Comparison of ENCODE assay signal across 26 cellular contexts in the genomic region with DNA sequence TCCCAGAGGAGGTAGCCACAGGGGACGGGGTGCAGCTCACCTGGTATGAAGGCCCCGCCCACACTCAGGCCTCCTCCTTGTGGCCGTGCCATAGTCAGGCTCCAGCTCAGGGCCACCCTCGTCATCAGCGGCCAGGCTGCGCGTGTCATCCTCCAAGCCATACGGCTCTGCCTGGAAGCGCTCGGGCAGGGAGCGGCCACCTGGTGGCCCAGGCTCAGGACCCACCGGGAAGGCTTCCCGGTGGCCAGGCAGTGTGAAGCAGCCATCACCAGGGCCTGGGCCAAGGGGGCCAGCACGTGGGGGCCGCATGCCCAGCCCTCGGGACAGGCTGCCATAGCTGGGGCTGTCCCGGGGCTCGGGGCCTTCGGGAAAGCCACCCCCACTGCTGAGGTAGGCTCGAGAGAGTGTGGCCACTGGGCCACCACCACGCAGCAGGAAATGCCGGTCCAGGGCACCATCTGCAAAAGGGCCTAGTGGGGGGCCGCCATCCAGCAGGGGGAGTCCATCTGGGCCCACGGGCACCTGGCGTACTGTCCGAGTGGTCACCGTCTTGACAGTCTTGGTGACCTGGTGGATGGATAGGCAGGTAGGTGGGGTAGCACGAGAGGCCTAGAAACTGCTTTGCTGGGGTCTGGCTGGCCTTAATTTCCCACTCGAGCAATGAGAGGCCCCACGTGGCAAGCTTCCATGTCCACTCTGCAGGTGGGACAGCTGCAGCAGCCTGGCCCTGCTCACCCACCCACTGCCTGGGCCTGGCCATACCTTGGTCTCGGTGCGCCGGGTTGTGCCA. TPM values are rescaled to one million over a fixed set of nuclear protein-coding genes. Genes with fewer than 3 reads are reported as not detected.
"Had no signal": no experiment of that assay in that cellular context is flagged by ENCODE, and none has a peak within 500 bp of the region (broad histone marks: within the 10 kb centered on the region; RNA-seq: fewer than 3 reads in every experiment).

No MANE protein-coding gene starts in this region.

- H3K36me3 ChIP-seq: neural progenitor cell had no signal

- H3K4me1 Mint-ChIP-seq: activated naive CD8-positive, alpha-beta T cell treated with anti-CD3 and anti-CD28 coated beads for 36 hours had no signal

- H3K27ac ChIP-seq: adrenal gland, lower lobe of right lung, neural progenitor cell, sigmoid colon, stomach, upper lobe of right lung had no signal

- ATAC-seq: lower lobe of right lung; natural killer cell; stimulated activated naive B cell treated with anti-CD40 and anti-IgM and Interleukin-4, amounts not matched to agents 10 μg/mL and 1 μg/mL and 100 μg/mL, for 72 hours; upper lobe of right lung had no signal

- DNase-seq: activated CD4-positive, alpha-beta memory T cell treated with anti-CD3 and anti-CD28 coated beads for 36 hours; activated CD4-positive, alpha-beta T cell treated with anti-CD3 and anti-CD28 coated beads for 48 hours; activated CD8-positive, alpha-beta memory T cell treated with anti-CD3 and anti-CD28 coated beads, Interleukin-2, amount 50 U/mL, for 4 hours; activated effector memory CD4-positive, alpha-beta T cell treated with anti-CD3 and anti-CD28 coated beads, Interleukin-2, amount 50 U/mL, for 16 hours; activated naive CD4-positive, alpha-beta T cell treated with anti-CD3 and anti-CD28 coated beads for 36 hours; activated naive CD8-positive, alpha-beta T cell treated with anti-CD3 and anti-CD28 coated beads for 36 hours; activated T-cell treated with anti-CD3 and anti-CD28 coated beads, Interleukin-2, amount 50 U/mL, for 1 hour; adrenal gland; caudate nucleus; head of caudate nucleus; hippocampal formation; lower lobe of right lung; mesenchymal stem cell; natural killer cell; sigmoid colon; stimulated activated CD4-positive, alpha-beta T cell treated with anti-CD3 and anti-CD28 coated beads, Interleukin-15, amount 100 ng/mL, for 24 hours; stimulated activated CD4-positive, alpha-beta T cell treated with anti-CD3 and anti-CD28 coated beads, Interleukin-2, amount 100 ng/mL, for 24 hours; stimulated activated naive B cell treated with anti-CD40 and anti-IgM and Interleukin-4, amounts not matched to agents 10 μg/mL and 1 μg/mL and 100 μg/mL, for 72 hours; stomach; upper lobe of right lung had no signal

- H3K9me3 Mint-ChIP-seq: activated CD4-positive, alpha-beta memory T cell treated with anti-CD3 and anti-CD28 coated beads for 36 hours; activated naive CD4-positive, alpha-beta T cell treated with anti-CD3 and anti-CD28 coated beads for 36 hours; activated naive CD8-positive, alpha-beta T cell treated with anti-CD3 and anti-CD28 coated beads for 36 hours; activated T-helper 1 cell treated with anti-CD3 and anti-CD28 coated beads, Interleukin-12 subunit alpha, Interleukin-12 subunit beta, Interleukin-2, Interleukin-4 antibody, amounts not matched to agents 30 ng/mL and 10 ng/mL and 1 ng/mL, durations not matched to agents 14 hours and 24 hours and 36 hours; brain; natural killer cell; neural progenitor cell; stimulated activated naive B cell treated with anti-CD40 and anti-IgM and Interleukin-4, amounts not matched to agents 10 μg/mL and 1 μg/mL and 100 μg/mL, for 72 hours had no signal

- H3K36me3 Mint-ChIP-seq: activated CD4-positive, alpha-beta memory T cell treated with anti-CD3 and anti-CD28 coated beads for 36 hours; activated naive CD8-positive, alpha-beta T cell treated with anti-CD3 and anti-CD28 coated beads for 36 hours; natural killer cell; stimulated activated naive B cell treated with anti-CD40 and anti-IgM and Interleukin-4, amounts not matched to agents 10 μg/mL and 1 μg/mL and 100 μg/mL, for 72 hours had no signal

- H3K27me3 Mint-ChIP-seq: brain had no signal

- H3K9me3 ChIP-seq: adrenal gland, ascending aorta, lower lobe of right lung, sigmoid colon, stomach, tibial artery, upper lobe of right lung had no signal

- H3K4me3 Mint-ChIP-seq: activated CD4-positive, alpha-beta memory T cell treated with anti-CD3 and anti-CD28 coated beads for 36 hours; activated naive CD4-positive, alpha-beta T cell treated with anti-CD3 and anti-CD28 coated beads for 36 hours; activated naive CD8-positive, alpha-beta T cell treated with anti-CD3 and anti-CD28 coated beads for 36 hours; activated T-helper 1 cell treated with anti-CD3 and anti-CD28 coated beads, Interleukin-12 subunit alpha, Interleukin-12 subunit beta, Interleukin-2, Interleukin-4 antibody, amounts not matched to agents 30 ng/mL and 10 ng/mL and 1 ng/mL, durations not matched to agents 14 hours and 24 hours and 36 hours; brain; natural killer cell; neural progenitor cell; stimulated activated naive B cell treated with anti-CD40 and anti-IgM and Interleukin-4, amounts not matched to agents 10 μg/mL and 1 μg/mL and 100 μg/mL, for 72 hours had no signal

- H3K27me3 ChIP-seq: adrenal gland, ascending aorta, neural progenitor cell, sigmoid colon, stomach, tibial artery, upper lobe of right lung had no signal

- H3K4me3 ChIP-seq: adrenal gland, ascending aorta, lower lobe of right lung, neural progenitor cell, sigmoid colon, smooth muscle cell, stomach, tibial artery, upper lobe of right lung had no signal

- H3K27ac Mint-ChIP-seq: activated CD4-positive, alpha-beta memory T cell treated with anti-CD3 and anti-CD28 coated beads for 36 hours; activated naive CD4-positive, alpha-beta T cell treated with anti-CD3 and anti-CD28 coated beads for 36 hours; activated naive CD8-positive, alpha-beta T cell treated with anti-CD3 and anti-CD28 coated beads for 36 hours; activated T-helper 1 cell treated with anti-CD3 and anti-CD28 coated beads, Interleukin-12 subunit alpha, Interleukin-12 subunit beta, Interleukin-2, Interleukin-4 antibody, amounts not matched to agents 30 ng/mL and 10 ng/mL and 1 ng/mL, durations not matched to agents 14 hours and 24 hours and 36 hours; brain; natural killer cell; neural progenitor cell; stimulated activated naive B cell treated with anti-CD40 and anti-IgM and Interleukin-4, amounts not matched to agents 10 μg/mL and 1 μg/mL and 100 μg/mL, for 72 hours had no signal

- H3K9ac ChIP-seq: neural progenitor cell had no signal

RNA-seq across cellular contexts. Expression of a gene that starts 39.7 kb away (rescaled TPM):
- total RNA-seq: smooth muscle cell had no signal
